In genomic region chr7:2715341-2716231, GRCh38 we compare ENCODE assay signal across 10 cellular contexts. TPM values are rescaled to one million over a fixed set of nuclear protein-coding genes. Genes with fewer than 3 reads are reported as not detected.
A peak's percentile ranks its signal among the peaks of the same experiment; 100 is the strongest.
DNase-seq lines count a peak whose midpoint lies in the region; ATAC-seq and TF ChIP-seq lines count a peak whose summit lies in the region.
"Had no signal": no experiment of that assay in that cellular context is flagged by ENCODE, and none has a peak within 500 bp of the region (broad histone marks: within the 10 kb centered on the region; RNA-seq: fewer than 3 reads in every experiment).

No MANE protein-coding gene starts in this region.

- peak; percentile 54 for DNase-seq in activated naive CD8-positive, alpha-beta T cell treated with anti-CD3 and anti-CD28 coated beads, Interleukin-2, amount 50 U/mL, for 24 hours
- peak; percentile 20 for DNase-seq in stimulated activated CD8-positive, alpha-beta memory T cell treated with anti-CD3 and anti-CD28 coated beads, Interleukin-12 subunit alpha, Interleukin-12 subunit beta, amount 100 ng/mL, for 1 hour (ENCODE audit: low read depth)
- DNase-seq in adrenal gland: no peak
- no peak for DNase-seq in posterior vena cava (ENCODE audit: low spot score)
- DNase-seq: NCI-H1417 treated with DMSO at 0.1 percent for 48 hours had no signal

- H3K27me3 Mint-ChIP-seq in IgD-negative memory B cell: no peaks in the 10 kb centered on the region
- H3K27me3 Mint-ChIP-seq in T-helper 1 cell treated with Interleukin-12 subunit alpha and Interleukin-12 subunit beta and Interleukin-4 antibody, amounts not matched to agents 30 μg/mL and 1 μg/mL, for 36 hours (ENCODE audit: low read depth): no peaks in the 10 kb centered on the region
- peaks cover 27% of the 10 kb centered on the region for H3K27me3 Mint-ChIP-seq in activated naive CD8-positive, alpha-beta T cell treated with anti-CD3 and anti-CD28 coated beads, Interleukin-2, amount 50 U/mL, for 24 hours

- WGBS in adrenal gland, 4 donors: 67 to 73% (median 71%) methylated on average over 22 of the region's 22 CpGs

- peak overlapping the region in 1 of 5 donors; percentile 73 for H3K27ac ChIP-seq in adrenal gland

- H3K4me1 Mint-ChIP-seq in IgD-negative memory B cell: peaks cover 28 to 55% (median 48%) of the 10 kb centered on the region in 3 donors
- peaks cover 56% of the 10 kb centered on the region for H3K4me1 Mint-ChIP-seq in T-helper 1 cell treated with Interleukin-12 subunit alpha and Interleukin-12 subunit beta and Interleukin-4 antibody, amounts not matched to agents 30 μg/mL and 1 μg/mL, for 36 hours (ENCODE audit: low read depth)
- peaks cover 74% of the 10 kb centered on the region for H3K4me1 Mint-ChIP-seq in activated naive CD8-positive, alpha-beta T cell treated with anti-CD3 and anti-CD28 coated beads, Interleukin-2, amount 50 U/mL, for 24 hours

- no peak for TF ChIP-seq POLR2A in adrenal gland (IDR thresholded peaks at IDR 0.05)

- H3K9me3 ChIP-seq in adrenal gland (replicated peaks in 1 of 3): no peaks in the 10 kb centered on the region

- H3K36me3 Mint-ChIP-seq in IgD-negative memory B cell: peaks cover 1% of the 10 kb centered on the region
- H3K36me3 Mint-ChIP-seq in T-helper 1 cell treated with Interleukin-12 subunit alpha and Interleukin-12 subunit beta and Interleukin-4 antibody, amounts not matched to agents 30 μg/mL and 1 μg/mL, for 36 hours (ENCODE audit: low read depth): peaks cover 11% of the 10 kb centered on the region
- H3K36me3 Mint-ChIP-seq in activated naive CD8-positive, alpha-beta T cell treated with anti-CD3 and anti-CD28 coated beads, Interleukin-2, amount 50 U/mL, for 24 hours (ENCODE audit: low read depth): no peaks in the 10 kb centered on the region

- peak overlapping the region in 3 of 4 donors; percentile 21 to 73 (median 72) for H3K4me3 Mint-ChIP-seq in IgD-negative memory B cell
- peak overlapping the region; percentile 43 for H3K4me3 Mint-ChIP-seq in T-helper 1 cell treated with Interleukin-12 subunit alpha and Interleukin-12 subunit beta and Interleukin-4 antibody, amounts not matched to agents 30 μg/mL and 1 μg/mL, for 36 hours
- peak overlapping the region; percentile 49 for H3K4me3 Mint-ChIP-seq in activated naive CD8-positive, alpha-beta T cell treated with anti-CD3 and anti-CD28 coated beads, Interleukin-2, amount 50 U/mL, for 24 hours

- intact Hi-C loops in adrenal gland (cut with DNase I) (loop anchor here in 1 of 2 donors (10.0 kb wide), 1 partner anchor 129 kb away; the partner anchor contains the start of gene GNA12), posterior vena cava (cut with DNase I) (no loop called here)

- no peak for TF ChIP-seq CTCF in adrenal gland (IDR thresholded peaks at IDR 0.05)

- peaks cover 0 to 13% of the 10 kb centered on the region in 2 donors for H3K36me3 ChIP-seq in adrenal gland (replicated peaks in 1 of 2)

- ATAC-seq in activated naive CD8-positive, alpha-beta T cell treated with anti-CD3 and anti-CD28 coated beads, Interleukin-2, amount 50 U/mL, for 24 hours: peak; percentile 77
- ATAC-seq in HG03159 (IDR thresholded peaks at IDR 0.05; ENCODE audit: unreplicated experiment) (no peak), HG03025 (IDR thresholded peaks at IDR 0.05; ENCODE audit: low FRiP score, unreplicated experiment) (no peak)

- no peaks in the 10 kb centered on the region for H3K27me3 ChIP-seq in adrenal gland

- H3K9me3 Mint-ChIP-seq in IgD-negative memory B cell: no peaks in the 10 kb centered on the region
- H3K9me3 Mint-ChIP-seq in T-helper 1 cell treated with Interleukin-12 subunit alpha and Interleukin-12 subunit beta and Interleukin-4 antibody, amounts not matched to agents 30 μg/mL and 1 μg/mL, for 36 hours: no peaks in the 10 kb centered on the region
- no peaks in the 10 kb centered on the region for H3K9me3 Mint-ChIP-seq in activated naive CD8-positive, alpha-beta T cell treated with anti-CD3 and anti-CD28 coated beads, Interleukin-2, amount 50 U/mL, for 24 hours

- peak overlapping the region; percentile 59 to 96 (median 91) for H3K27ac Mint-ChIP-seq in IgD-negative memory B cell
- H3K27ac Mint-ChIP-seq in T-helper 1 cell treated with Interleukin-12 subunit alpha and Interleukin-12 subunit beta and Interleukin-4 antibody, amounts not matched to agents 30 μg/mL and 1 μg/mL, for 36 hours: peak overlapping the region; percentile 47
- peak overlapping the region; percentile 54 for H3K27ac Mint-ChIP-seq in activated naive CD8-positive, alpha-beta T cell treated with anti-CD3 and anti-CD28 coated beads, Interleukin-2, amount 50 U/mL, for 24 hours

- H3K4me1 ChIP-seq in adrenal gland (replicated peaks in 1 of 2): peaks cover 0 to 5% of the 10 kb centered on the region in 2 donors

- no peak overlapping the region for H3K4me3 ChIP-seq in adrenal gland

RNA-seq across cellular contexts. Expression of gene AMZ1, which starts 27.6 kb away (rescaled TPM):
- polyA plus RNA-seq in IgD-negative memory B cell (1.9 TPM), adrenal gland (under 1 TPM; 0.07 to 0.32 (median 0.07) TPM)
- total RNA-seq in adrenal gland (under 1 TPM in 2 of 8 donors, not detected in 6; 0.14 to 0.36 TPM), posterior vena cava (1 to 10 TPM in 1 of 2 donors, under 1 TPM in 1; 0.32 to 1.1 TPM)
- total RNA-seq: endothelial cell of umbilical vein had no signal
- polyA plus RNA-seq: endothelial cell of umbilical vein had no signal

Comparison
In these comparisons a context has a peak if more than half of its experiments do, and no peak if none do; other contexts are left out.
1. DNase-seq: peak in activated naive CD8-positive, alpha-beta T cell treated with anti-CD3 and anti-CD28 coated beads, Interleukin-2, amount 50 U/mL, for 24 hours (single experiment) and stimulated activated CD8-positive, alpha-beta memory T cell treated with anti-CD3 and anti-CD28 coated beads, Interleukin-12 subunit alpha, Interleukin-12 subunit beta, amount 100 ng/mL, for 1 hour (single experiment); none in adrenal gland (0 of 7) and posterior vena cava (single experiment).
2. Peak in every context shown above with its lines, with median percentiles within 50 percentile points of each other: H3K27ac Mint-ChIP-seq and H3K4me3 Mint-ChIP-seq.